In genomic region chr12:89461190-89461589, GRCh38 we compare ENCODE assay signal across 10 cellular contexts.
A peak's percentile ranks its signal among the peaks of the same experiment; 100 is the strongest.
DNase-seq lines count a peak whose midpoint lies in the region; ATAC-seq and TF ChIP-seq lines count a peak whose summit lies in the region.
"Had no signal": no experiment of that assay in that cellular context is flagged by ENCODE, and none has a peak within 500 bp of the region (broad histone marks: within the 10 kb centered on the region; RNA-seq: fewer than 3 reads in every experiment).

No MANE protein-coding gene starts in this region.

- H3K9me3 ChIP-seq in muscle layer of duodenum (ENCODE audit: control insufficient read depth in 1 of 2, low read length in 2 of 2) (no peaks in the 10 kb centered on the region), ascending aorta (no peaks in the 10 kb centered on the region)

- H3K4me1 Mint-ChIP-seq in CD14-positive monocyte, result peaks cover 13% of the 10 kb centered on the region
- H3K4me1 Mint-ChIP-seq in type B pancreatic cell (ENCODE audit: unreplicated experiment), result peaks cover 16% of the 10 kb centered on the region

- DNase-seq in CD14-positive monocyte (ENCODE audit: low spot score) (no peak), dorsolateral prefrontal cortex (no peak), type B pancreatic cell (ENCODE audit: extremely low spot score, unreplicated experiment) (no peak), ascending aorta (ENCODE audit: low spot score in 2 of 2) (no peak)

- TF ChIP-seq CTCF in CD14-positive monocyte (IDR thresholded peaks at IDR 0.05), result no peak
- no peak for TF ChIP-seq CTCF in dorsolateral prefrontal cortex (IDR thresholded peaks at IDR 0.05 in 54 of 56, conservative IDR thresholded peaks at IDR 0.05 in 2 of 56; ENCODE audit: low read depth in 1 of 56, partially characterized antibody in 56 of 56)
- no peak for TF ChIP-seq CTCF in type B pancreatic cell (conservative IDR thresholded peaks at IDR 0.05)
- no peak for TF ChIP-seq CTCF in ascending aorta (IDR thresholded peaks at IDR 0.05)

- H3K36me3 ChIP-seq in muscle layer of duodenum (ENCODE audit: control insufficient read depth in 1 of 2, insufficient read depth in 2 of 2, low read length in 2 of 2) (no peaks in the 10 kb centered on the region), ascending aorta (no peaks in the 10 kb centered on the region)

- H3K4me3 ChIP-seq in dorsolateral prefrontal cortex (peak overlapping the region in 32 of 59 donors; percentile 1 to 44 (median 18)), muscle layer of duodenum (ENCODE audit: low read depth in 1 of 2, low read length in 2 of 2) (peak overlapping the region; percentile 34 to 54), ascending aorta (peak overlapping the region in 1 of 2 donors; percentile 1)

- peak overlapping the region in 5 of 7 donors; percentile 14 to 66 (median 58) for H3K27ac Mint-ChIP-seq in CD14-positive monocyte
- no peak overlapping the region for H3K27ac Mint-ChIP-seq in type B pancreatic cell
- H3K27ac Mint-ChIP-seq: stimulated activated naive CD8-positive, alpha-beta T cell treated with anti-CD3 and anti-CD28 coated beads, Interleukin-15, Interleukin-2, amounts not matched to agents 100 ng/mL and 50 ng/mL, for 24 hours had no signal

- peaks cover 0 to 9% of the 10 kb centered on the region in 2 donors for H3K4me1 ChIP-seq in muscle layer of duodenum (ENCODE audit: control insufficient read depth in 1 of 2, insufficient read depth in 2 of 2, low read length in 2 of 2)
- peaks cover 3 to 4% of the 10 kb centered on the region in 2 donors for H3K4me1 ChIP-seq in ascending aorta

- no peaks in the 10 kb centered on the region for H3K27me3 Mint-ChIP-seq in CD14-positive monocyte (ENCODE audit: low read depth in 3 of 3)
- H3K27me3 Mint-ChIP-seq in type B pancreatic cell, result no peaks in the 10 kb centered on the region
- H3K27me3 Mint-ChIP-seq: CD8-positive, alpha-beta memory T cell; stimulated activated naive CD8-positive, alpha-beta T cell treated with anti-CD3 and anti-CD28 coated beads, Interleukin-15, Interleukin-2, amounts not matched to agents 100 ng/mL and 50 ng/mL, for 24 hours had no signal

- intact Hi-C loops in CD14-positive monocyte (cut with micrococcal nuclease) (loop anchor here (2.0 to 10.0 kb wide), 5 partner anchors 108 to 444 kb away; partner anchors contain the start of gene DUSP6 (in 1 of the 2)), dorsolateral prefrontal cortex (cut with DNase I) (loop anchor here (1.0 to 5.0 kb wide), 4 partner anchors 109 to 444 kb away; partner anchors contain the start of gene DUSP6 (in 2 of the 2)), ascending aorta (cut with DNase I) (loop anchor here (1.0 kb wide), 1 partner anchor 442 kb away; no protein-coding TSS in a partner anchor)

- H3K27ac ChIP-seq in dorsolateral prefrontal cortex, result peak overlapping the region in 25 of 59 donors; percentile 3 to 70 (median 27)
- H3K27ac ChIP-seq in muscle layer of duodenum (ENCODE audit: low read length), result peak overlapping the region; percentile 81
- H3K27ac ChIP-seq in ascending aorta, result peak overlapping the region in 1 of 2 donors; percentile 31

- no peaks in the 10 kb centered on the region for H3K27me3 ChIP-seq in dorsolateral prefrontal cortex
- H3K27me3 ChIP-seq in muscle layer of duodenum (ENCODE audit: low read depth, low read length), result no peaks in the 10 kb centered on the region
- H3K27me3 ChIP-seq in ascending aorta, result no peaks in the 10 kb centered on the region

- H3K9me3 Mint-ChIP-seq in CD14-positive monocyte (no peaks in the 10 kb centered on the region), type B pancreatic cell (no peaks in the 10 kb centered on the region)
- H3K9me3 Mint-ChIP-seq: CD8-positive, alpha-beta memory T cell; stimulated activated naive CD8-positive, alpha-beta T cell treated with anti-CD3 and anti-CD28 coated beads, Interleukin-15, Interleukin-2, amounts not matched to agents 100 ng/mL and 50 ng/mL, for 24 hours had no signal

- H3K36me3 Mint-ChIP-seq in CD14-positive monocyte, result peaks cover 8 to 13% of the 10 kb centered on the region in 2 donors
- H3K36me3 Mint-ChIP-seq in type B pancreatic cell, result no peaks in the 10 kb centered on the region

- H3K4me3 Mint-ChIP-seq in CD14-positive monocyte (peak overlapping the region; percentile 7 to 24), type B pancreatic cell (no peak overlapping the region)

- peak; percentile 6 for ATAC-seq in HG02885 (IDR thresholded peaks at IDR 0.05; ENCODE audit: poor library complexity, unreplicated experiment)
- ATAC-seq in HG03175 (IDR thresholded peaks at IDR 0.05; ENCODE audit: unreplicated experiment), result no peak
- no peak for ATAC-seq in HG03460 (IDR thresholded peaks at IDR 0.05; ENCODE audit: unreplicated experiment)
